In the genomic region with DNA sequence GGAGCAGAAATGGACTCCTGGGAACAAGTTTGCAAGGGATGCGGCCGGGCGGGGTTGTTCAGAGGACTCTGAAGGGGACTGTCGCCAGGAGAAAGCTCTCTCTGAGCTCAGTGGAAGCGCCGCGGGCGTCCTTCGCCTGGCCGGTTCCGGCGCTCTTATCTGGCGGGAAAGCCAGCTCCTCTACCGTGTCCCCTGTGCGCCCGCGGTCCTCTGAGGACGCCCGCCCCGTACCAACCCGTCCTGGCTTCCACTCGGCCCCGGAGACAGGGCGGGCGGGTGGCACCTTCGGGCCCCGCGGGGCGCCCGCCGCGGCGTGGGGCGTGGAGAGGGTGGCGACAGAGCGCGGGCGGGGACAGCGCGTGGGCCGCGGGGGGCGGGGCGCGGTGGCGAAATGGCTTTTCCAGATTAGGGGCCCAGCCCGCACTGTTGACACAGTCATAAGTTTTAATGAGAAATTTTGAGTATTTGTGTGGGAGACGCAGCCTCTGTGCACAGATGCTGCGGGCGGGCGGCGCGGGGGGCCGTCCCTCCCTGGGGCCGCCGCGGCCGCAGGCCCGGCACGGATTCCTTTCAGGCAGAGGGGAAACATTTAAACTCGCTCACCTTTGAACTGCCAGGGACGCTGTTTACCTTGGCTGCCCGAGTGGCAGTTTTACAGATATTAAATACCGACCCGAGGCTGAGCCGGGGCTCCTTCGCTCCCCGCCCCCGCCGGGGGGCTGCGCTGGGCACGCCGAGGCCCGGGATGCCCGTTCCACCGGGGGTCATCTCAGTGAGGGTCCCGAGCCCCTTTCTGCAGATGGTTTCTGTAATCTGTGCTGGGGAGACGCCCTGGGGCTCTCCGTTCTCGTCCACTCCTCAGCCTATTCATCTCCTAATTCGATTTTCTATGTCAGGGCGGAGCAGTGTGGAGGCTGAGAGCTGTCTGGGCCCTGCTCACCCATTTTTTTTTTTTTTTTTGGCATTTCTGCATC, we compare ENCODE assay signal across 7 cellular contexts.
DNase-seq lines count a peak whose midpoint lies in the region; ATAC-seq and TF ChIP-seq lines count a peak whose summit lies in the region.

No MANE protein-coding gene starts in this region.

- no peak overlapping the region for H2BK20ac ChIP-seq in H9 (ENCODE audit: low read depth, low read length, poor library complexity, severe bottlenecking)

- H3K79me2 ChIP-seq in H9 (ENCODE audit: insufficient read depth, low read length) = no peaks in the 10 kb centered on the region

- H2AFZ ChIP-seq in H9 (ENCODE audit: low read length) = no peak overlapping the region

- H3K27me3 Mint-ChIP-seq in H9 (ENCODE audit: low read depth) = peaks cover 97% of the 10 kb centered on the region
- peaks cover 68% of the 10 kb centered on the region for H3K27me3 Mint-ChIP-seq in dendritic cell treated with granulocyte-macrophage colony-stimulating factor and Interleukin-4, amounts not matched to agents 40 ng/mL and 50 ng/mL, for 4 days

- H2BK12ac ChIP-seq in H9 (ENCODE audit: insufficient read length, low read depth, low read length) = no peak overlapping the region

- peak overlapping the region; percentile 26 to 56 (median 49) for H3K4me3 ChIP-seq in Peyer's patch
- peak overlapping the region; percentile 71 to 72 for H3K4me3 ChIP-seq in mucosa of rectum (ENCODE audit: low read length in 2 of 2)
- peak overlapping the region; percentile 49 to 68 for H3K4me3 ChIP-seq in stomach smooth muscle (ENCODE audit: low read length in 2 of 2)

- H4K8ac ChIP-seq in H9 (replicated peaks; ENCODE audit: insufficient read length, low read depth, low read length) = no peak overlapping the region

- H4K91ac ChIP-seq in H9 (ENCODE audit: insufficient read length, low read depth, low read length) = no peak overlapping the region

- no peak overlapping the region for H3K4ac ChIP-seq in H9 (ENCODE audit: low read depth, low read length)

- TF ChIP-seq POLR2A in Peyer's patch (IDR thresholded peaks at IDR 0.05) = no peak

- H3K23ac ChIP-seq in H9 (ENCODE audit: insufficient read length, low read depth, low read length) = no peak overlapping the region

- no peak overlapping the region for H4K5ac ChIP-seq in H9 (ENCODE audit: insufficient read length, low read depth, low read length)

- no peak overlapping the region for H3K27ac Mint-ChIP-seq in H9
- no peak overlapping the region for H3K27ac Mint-ChIP-seq in dendritic cell treated with granulocyte-macrophage colony-stimulating factor and Interleukin-4, amounts not matched to agents 40 ng/mL and 50 ng/mL, for 4 days

- peaks cover 11% of the 10 kb centered on the region for H3K23me2 ChIP-seq in H9 (ENCODE audit: insufficient read length, low read depth, low read length, poor library complexity, severe bottlenecking)

- no peaks in the 10 kb centered on the region for H3K9me3 ChIP-seq in H9 (ENCODE audit: control insufficient read depth, low read depth, low read length)
- H3K9me3 ChIP-seq in Peyer's patch = no peaks in the 10 kb centered on the region
- H3K9me3 ChIP-seq in mucosa of rectum (ENCODE audit: control insufficient read depth in 2 of 2, low read length in 2 of 2) = no peaks in the 10 kb centered on the region
- peaks cover 3 to 6% of the 10 kb centered on the region in 2 donors for H3K9me3 ChIP-seq in stomach smooth muscle (ENCODE audit: control insufficient read depth in 2 of 2, low read length in 2 of 2)

- peaks cover 0 to 8% of the 10 kb centered on the region in 2 experiments; a peak in 2 of 5 replicates for H3K9me3 Mint-ChIP-seq in H9
- no peaks in the 10 kb centered on the region for H3K9me3 Mint-ChIP-seq in dendritic cell treated with granulocyte-macrophage colony-stimulating factor and Interleukin-4, amounts not matched to agents 40 ng/mL and 50 ng/mL, for 4 days

- no peaks in the 10 kb centered on the region; a peak in 1 of 7 replicates for H3K36me3 Mint-ChIP-seq in H9 (ENCODE audit: insufficient read depth in 1 of 3, low read depth in 3 of 3)
- H3K36me3 Mint-ChIP-seq in dendritic cell treated with granulocyte-macrophage colony-stimulating factor and Interleukin-4, amounts not matched to agents 40 ng/mL and 50 ng/mL, for 4 days (ENCODE audit: low read depth) = no peaks in the 10 kb centered on the region

- no peak overlapping the region for H3K9ac ChIP-seq in H9 (ENCODE audit: extremely low read depth, insufficient read length, low read length)
- peak overlapping the region; percentile 24 to 56 for H3K9ac ChIP-seq in mucosa of rectum (ENCODE audit: low read depth in 1 of 2, low read length in 2 of 2)
- peak overlapping the region in 1 of 2 donors; percentile 26 for H3K9ac ChIP-seq in stomach smooth muscle (ENCODE audit: low read length in 2 of 2)

- TF ChIP-seq CTCF in H9 (conservative IDR thresholded peaks at IDR 0.05) = no peak
- no peak for TF ChIP-seq CTCF in Peyer's patch (IDR thresholded peaks at IDR 0.05)

- H3K27ac ChIP-seq in H9 (ENCODE audit: insufficient read length, low read depth, low read length) (no peak overlapping the region), Peyer's patch (no peak overlapping the region), mucosa of rectum (ENCODE audit: low read depth in 2 of 2, low read length in 2 of 2) (peak overlapping the region; percentile 36 to 48), stomach smooth muscle (ENCODE audit: low read length) (no peak overlapping the region)

- H3K14ac ChIP-seq in H9 (ENCODE audit: insufficient read depth, low read length) = no peak overlapping the region

- peak overlapping the region; percentile 59 to 81 for H3K4me3 Mint-ChIP-seq in H9
- peak overlapping the region; percentile 52 for H3K4me3 Mint-ChIP-seq in dendritic cell treated with granulocyte-macrophage colony-stimulating factor and Interleukin-4, amounts not matched to agents 40 ng/mL and 50 ng/mL, for 4 days

- H3K4me1 Mint-ChIP-seq in H9 = peaks cover 8 to 17% of the 10 kb centered on the region in 2 experiments
- H3K4me1 Mint-ChIP-seq in dendritic cell treated with granulocyte-macrophage colony-stimulating factor and Interleukin-4, amounts not matched to agents 40 ng/mL and 50 ng/mL, for 4 days (ENCODE audit: low read depth) = peaks cover 7% of the 10 kb centered on the region

- DNase-seq in H9 = peak; percentile 50
- DNase-seq in Peyer's patch = peak in 2 of 3 donors; percentile 51 to 58
- no peak for DNase-seq in superior temporal gyrus (ENCODE audit: extremely low spot score)

- H3K18ac ChIP-seq in H9 (ENCODE audit: insufficient read length, low read depth, low read length) = no peak overlapping the region

- H3K27me3 ChIP-seq in H9 (ENCODE audit: insufficient read depth, low read length) (peaks cover 31% of the 10 kb centered on the region), Peyer's patch (peaks cover 0 to 10% of the 10 kb centered on the region in 2 donors), mucosa of rectum (ENCODE audit: control insufficient read depth in 2 of 2, insufficient read depth in 2 of 2, low read length in 2 of 2) (peaks cover 0 to 7% of the 10 kb centered on the region in 2 donors), stomach smooth muscle (ENCODE audit: control insufficient read depth in 1 of 2, insufficient read depth in 2 of 2, low read length in 2 of 2) (peaks cover 32 to 53% of the 10 kb centered on the region in 2 donors)

- H2BK5ac ChIP-seq in H9 (ENCODE audit: insufficient read length, low read length) = no peak overlapping the region

- H3K4me1 ChIP-seq in H9 (ENCODE audit: insufficient read depth, low read length) (no peaks in the 10 kb centered on the region), Peyer's patch (peaks cover 0 to 16% (median 5%) of the 10 kb centered on the region in 4 donors), mucosa of rectum (ENCODE audit: control insufficient read depth in 2 of 2, insufficient read depth in 2 of 2, low read length in 2 of 2) (peaks cover 10 to 11% of the 10 kb centered on the region in 2 donors), stomach smooth muscle (ENCODE audit: control insufficient read depth, insufficient read depth, low read length) (peaks cover 14% of the 10 kb centered on the region)

- H2BK15ac ChIP-seq in H9 (ENCODE audit: low read depth, low read length) = no peak overlapping the region

- H4K20me1 ChIP-seq in H9 (ENCODE audit: control insufficient read depth, insufficient read depth, insufficient read length) = no peaks in the 10 kb centered on the region

- H2AK5ac ChIP-seq in H9 (ENCODE audit: insufficient read length, low read length) = no peak overlapping the region

- no peak for ATAC-seq in GM21576 (IDR thresholded peaks at IDR 0.05; ENCODE audit: unreplicated experiment)

- no peaks in the 10 kb centered on the region for H3K36me3 ChIP-seq in Peyer's patch
- H3K36me3 ChIP-seq in mucosa of rectum (ENCODE audit: control insufficient read depth in 2 of 2, insufficient read depth in 2 of 2, low read length in 2 of 2) = no peaks in the 10 kb centered on the region
- no peaks in the 10 kb centered on the region for H3K36me3 ChIP-seq in stomach smooth muscle (ENCODE audit: control insufficient read depth in 2 of 2, insufficient read depth in 2 of 2, low read length in 2 of 2)

- peak overlapping the region; percentile 77 for H3K4me2 ChIP-seq in H9 (ENCODE audit: insufficient read depth, insufficient read length, low read length)

- no peak overlapping the region for H3T11ph ChIP-seq in H9 (ENCODE audit: low read length)

- no peak overlapping the region for H3K56ac ChIP-seq in H9 (ENCODE audit: insufficient read length, low read depth, low read length)

- H2BK120ac ChIP-seq in H9 (ENCODE audit: low read depth, low read length, poor library complexity, severe bottlenecking) = no peak overlapping the region

- no peaks in the 10 kb centered on the region for H3K79me1 ChIP-seq in H9 (ENCODE audit: insufficient read depth, low read depth, low read length, poor library complexity, severe bottlenecking)

- no CpG with 5 or more reads among the region's 82 CpGs for WGBS in H9 (ENCODE audit: extremely low coverage, insufficient read length, low lambda C conversion rate)

- intact Hi-C loops in dendritic cell treated with granulocyte-macrophage colony-stimulating factor and Interleukin-4, amounts not matched to agents 40 ng/mL and 50 ng/mL, for 4 days (cut with micrococcal nuclease) = no loop called here

Comparison
In these comparisons a context has a peak if more than half of its experiments do, and no peak if none do; other contexts are left out.
1. H3K27ac ChIP-seq: peak in mucosa of rectum (2 of 2); none in H9 (single experiment), Peyer's patch (0 of 4) and stomach smooth muscle (single experiment).
2. Peak in every context shown above with its lines, with median percentiles within 50 percentile points of each other: H3K4me3 ChIP-seq.